ENCODE assay signal across 1 cellular context in genomic region chr15:40306371-40306770, GRCh38.
TF ChIP-seq lines count a peak whose summit lies in the region.

No MANE protein-coding gene starts in this region.

TF ChIP-seq in H1, 55 proteins besides CTCF, POLR2A, EP300 and RAD21:
- TF ChIP-seq ZNF274 (IDR thresholded peaks at IDR 0.05; ENCODE audit: borderline replicate concordance, extremely low read depth, low read length) (no peak), CHD1 (IDR thresholded peaks at IDR 0.05; ENCODE audit: low read depth, low read length) (no peak), YY1 (IDR thresholded peaks at IDR 0.05; ENCODE audit: low read depth, low read length) (no peak)
